ENCODE assay signal across 13 cellular contexts in the genomic region with DNA sequence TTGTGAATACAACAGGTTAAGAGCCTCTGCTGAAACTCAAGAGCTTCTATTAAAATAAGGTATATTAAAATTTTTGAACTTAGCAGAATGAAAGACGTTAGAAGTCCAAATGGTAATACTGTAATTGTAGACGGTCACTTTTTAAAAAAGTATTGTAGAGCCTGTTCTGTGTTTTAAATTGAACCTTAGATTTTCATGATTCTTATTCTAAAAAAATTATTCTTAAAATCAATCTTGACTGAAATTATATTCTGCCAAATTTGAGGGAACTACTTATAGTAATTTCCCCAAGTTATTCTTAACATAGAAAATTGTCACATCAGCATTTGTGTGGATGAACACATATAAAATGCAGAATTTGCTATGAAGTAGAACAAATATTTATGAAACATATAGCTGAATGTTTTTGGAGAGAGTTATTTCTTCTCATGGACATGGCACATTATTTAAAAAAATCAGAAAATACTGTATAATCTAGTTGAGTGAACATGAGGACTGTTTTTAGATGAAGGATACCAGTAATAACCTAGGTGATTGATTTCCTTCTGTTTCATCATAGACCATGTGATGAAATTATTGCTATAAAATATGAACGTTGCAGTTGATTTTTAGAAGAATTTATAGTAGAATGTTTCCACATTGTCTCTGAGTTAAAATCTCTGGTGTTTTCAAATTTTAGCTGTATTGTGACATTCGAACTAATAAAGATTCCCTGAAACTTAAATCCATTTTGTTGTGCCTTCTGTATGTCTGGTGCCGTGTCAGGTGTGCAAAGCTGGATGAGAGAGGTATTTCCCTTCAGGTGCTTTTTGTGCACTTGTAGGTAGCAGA. TPM values are rescaled to one million over a fixed set of nuclear protein-coding genes. Genes with fewer than 3 reads are reported as not detected.
DNase-seq lines count a peak whose midpoint lies in the region; ATAC-seq and TF ChIP-seq lines count a peak whose summit lies in the region.
"Had no signal": no experiment of that assay in that cellular context is flagged by ENCODE, and none has a peak within 500 bp of the region (broad histone marks: within the 10 kb centered on the region; RNA-seq: fewer than 3 reads in every experiment).

No MANE protein-coding gene starts in this region.

- CTCF ChIA-PET in activated naive CD4-positive, alpha-beta T cell treated with anti-CD3 and anti-CD28 coated beads, Interleukin-2, amount 10 ng/mL, durations not matched to agents 7 days and 5 days (lab: Charles Lee): interaction anchor here (1.0 to 1.4 kb wide), 3 partner anchors 15 to 168 kb away, joined by 3 to 5 read pairs (median 3); no protein-coding TSS in a partner anchor
- CTCF ChIA-PET in PC-3 (lab: Charles Lee): no interaction called here

- H3K9ac ChIP-seq in PC-3 (ENCODE audit: low read length) (no peak overlapping the region), endocrine pancreas (ENCODE audit: control insufficient read depth, insufficient read depth, low read length) (no peak overlapping the region)

- intact Hi-C loops in PC-3 (cut with micrococcal nuclease): no loop called here
- intact Hi-C loops in posterior cingulate gyrus (cut with DNase I): no loop called here

- H3K27me3 Mint-ChIP-seq in activated naive CD4-positive, alpha-beta T cell treated with anti-CD3 and anti-CD28 coated beads, Interleukin-2, amount 50 U/mL, for 24 hours: no peaks in the 10 kb centered on the region
- peaks cover 3% of the 10 kb centered on the region for H3K27me3 Mint-ChIP-seq in activated naive CD4-positive, alpha-beta T cell treated with anti-CD3 and anti-CD28 coated beads, Interleukin-2, amount 10 ng/mL, durations not matched to agents 7 days and 5 days

- H3K4me2 ChIP-seq in PC-3 (ENCODE audit: low read length): peak overlapping the region; percentile 84

- no peaks in the 10 kb centered on the region for H3K9me2 ChIP-seq in PC-3 (replicated peaks; ENCODE audit: low read length)

- H2AFZ ChIP-seq in PC-3 (ENCODE audit: low read length): no peak overlapping the region

- ATAC-seq in PC-3: no peak
- ATAC-seq in stimulated activated effector memory CD8-positive, alpha-beta T cell treated with anti-CD3 and anti-CD28 coated beads, Interleukin-12 subunit alpha, Interleukin-12 subunit beta, amount 100 ng/mL, for 72 hours: no peak

- H3K27ac ChIP-seq in PC-3 (ENCODE audit: low read length): no peak overlapping the region
- H3K27ac ChIP-seq: uterus had no signal

- no peak for DNase-seq in activated naive CD4-positive, alpha-beta T cell treated with anti-CD3 and anti-CD28 coated beads, Interleukin-2, amount 10 ng/mL, durations not matched to agents 7 days and 5 days
- DNase-seq in PC-3: no peak
- DNase-seq in stimulated activated effector memory CD8-positive, alpha-beta T cell treated with anti-CD3 and anti-CD28 coated beads, Interleukin-12 subunit alpha, Interleukin-12 subunit beta, amount 100 ng/mL, for 72 hours (ENCODE audit: low spot score in 2 of 2): no peak
- no peak for DNase-seq in posterior cingulate gyrus
- no peak for DNase-seq in globus pallidus (ENCODE audit: low spot score)
- no peak for DNase-seq in cerebellum (ENCODE audit: low spot score)
- DNase-seq: anterior cingulate cortex; NCI-H510A; SHP77 treated with DMSO at 0.1 percent for 48 hours; stimulated activated CD4-positive, alpha-beta T cell treated with anti-CD3 and anti-CD28 coated beads, Interleukin-4, amount 100 ng/mL, for 1 hour; uterus had no signal

- no peaks in the 10 kb centered on the region; the same call in 1 of the 2 replicates for H4K20me1 ChIP-seq in PC-3 (ENCODE audit: low read length)

- peak overlapping the region; percentile 51 for H3K4me3 Mint-ChIP-seq in activated naive CD4-positive, alpha-beta T cell treated with anti-CD3 and anti-CD28 coated beads, Interleukin-2, amount 50 U/mL, for 24 hours
- no peak overlapping the region for H3K4me3 Mint-ChIP-seq in activated naive CD4-positive, alpha-beta T cell treated with anti-CD3 and anti-CD28 coated beads, Interleukin-2, amount 10 ng/mL, durations not matched to agents 7 days and 5 days
- H3K4me3 Mint-ChIP-seq in stimulated activated effector memory CD8-positive, alpha-beta T cell treated with anti-CD3 and anti-CD28 coated beads, Interleukin-12 subunit alpha, Interleukin-12 subunit beta, amount 100 ng/mL, for 72 hours: peak overlapping the region; percentile 95

- H3K4me1 ChIP-seq in PC-3 (ENCODE audit: insufficient read depth, low read length) (peaks cover 18% of the 10 kb centered on the region), endocrine pancreas (ENCODE audit: control insufficient read depth, insufficient read depth, low read length) (peaks cover 24% of the 10 kb centered on the region)

- peaks cover 75% of the 10 kb centered on the region for H3K79me2 ChIP-seq in PC-3 (ENCODE audit: low read length)

- H3K27ac Mint-ChIP-seq in activated naive CD4-positive, alpha-beta T cell treated with anti-CD3 and anti-CD28 coated beads, Interleukin-2, amount 50 U/mL, for 24 hours: no peak overlapping the region
- no peak overlapping the region for H3K27ac Mint-ChIP-seq in activated naive CD4-positive, alpha-beta T cell treated with anti-CD3 and anti-CD28 coated beads, Interleukin-2, amount 10 ng/mL, durations not matched to agents 7 days and 5 days
- no peak overlapping the region for H3K27ac Mint-ChIP-seq in stimulated activated effector memory CD8-positive, alpha-beta T cell treated with anti-CD3 and anti-CD28 coated beads, Interleukin-12 subunit alpha, Interleukin-12 subunit beta, amount 100 ng/mL, for 72 hours

- H3F3A ChIP-seq in PC-3 (ENCODE audit: low read length, unreplicated experiment): no peaks in the 10 kb centered on the region

- POLR2A ChIA-PET in PC-3 (lab: Charles Lee; ENCODE audit: unreplicated experiment): no interaction called here

- 0 out of 2 replicates have a peak overlapping the region, but pooled peaks have one; percentile 77 for H3K4me3 ChIP-seq in PC-3 (ENCODE audit: low read length)
- H3K4me3 ChIP-seq in endocrine pancreas (ENCODE audit: control insufficient read depth, insufficient read depth, low read length): peak overlapping the region; percentile 91
- H3K4me3 ChIP-seq: uterus had no signal

- TF ChIP-seq CTCF in PC-3 (conservative IDR thresholded peaks at IDR 0.05; ENCODE audit: low read depth, low read length): no peak

- H3K36me3 ChIP-seq in PC-3 (ENCODE audit: low read depth, low read length) (no peaks in the 10 kb centered on the region), endocrine pancreas (ENCODE audit: control insufficient read depth, insufficient read depth, low read length) (no peaks in the 10 kb centered on the region)
- H3K36me3 ChIP-seq: uterus had no signal

- BruUV-seq in PC-3 (replicated peaks; lab: Mats Ljungman, UMichigan): no TSS peak

- H3K9me3 ChIP-seq in PC-3 (ENCODE audit: low read length) (no peaks in the 10 kb centered on the region), endocrine pancreas (ENCODE audit: control insufficient read depth, low read length) (no peaks in the 10 kb centered on the region)
- H3K9me3 ChIP-seq: uterus had no signal

- H3K9me3 Mint-ChIP-seq in activated naive CD4-positive, alpha-beta T cell treated with anti-CD3 and anti-CD28 coated beads, Interleukin-2, amount 50 U/mL, for 24 hours: no peaks in the 10 kb centered on the region
- no peaks in the 10 kb centered on the region for H3K9me3 Mint-ChIP-seq in activated naive CD4-positive, alpha-beta T cell treated with anti-CD3 and anti-CD28 coated beads, Interleukin-2, amount 10 ng/mL, durations not matched to agents 7 days and 5 days
- H3K9me3 Mint-ChIP-seq in stimulated activated effector memory CD8-positive, alpha-beta T cell treated with anti-CD3 and anti-CD28 coated beads, Interleukin-12 subunit alpha, Interleukin-12 subunit beta, amount 100 ng/mL, for 72 hours: no peaks in the 10 kb centered on the region

- H3K36me3 Mint-ChIP-seq in activated naive CD4-positive, alpha-beta T cell treated with anti-CD3 and anti-CD28 coated beads, Interleukin-2, amount 50 U/mL, for 24 hours: no peaks in the 10 kb centered on the region
- H3K36me3 Mint-ChIP-seq in activated naive CD4-positive, alpha-beta T cell treated with anti-CD3 and anti-CD28 coated beads, Interleukin-2, amount 10 ng/mL, durations not matched to agents 7 days and 5 days: peaks cover 3% of the 10 kb centered on the region
- H3K36me3 Mint-ChIP-seq in stimulated activated effector memory CD8-positive, alpha-beta T cell treated with anti-CD3 and anti-CD28 coated beads, Interleukin-12 subunit alpha, Interleukin-12 subunit beta, amount 100 ng/mL, for 72 hours: peaks cover 6% of the 10 kb centered on the region

- peaks cover 67% of the 10 kb centered on the region for H3K4me1 Mint-ChIP-seq in activated naive CD4-positive, alpha-beta T cell treated with anti-CD3 and anti-CD28 coated beads, Interleukin-2, amount 50 U/mL, for 24 hours
- H3K4me1 Mint-ChIP-seq in activated naive CD4-positive, alpha-beta T cell treated with anti-CD3 and anti-CD28 coated beads, Interleukin-2, amount 10 ng/mL, durations not matched to agents 7 days and 5 days: peaks cover 52% of the 10 kb centered on the region
- peaks cover 68% of the 10 kb centered on the region for H3K4me1 Mint-ChIP-seq in stimulated activated effector memory CD8-positive, alpha-beta T cell treated with anti-CD3 and anti-CD28 coated beads, Interleukin-12 subunit alpha, Interleukin-12 subunit beta, amount 100 ng/mL, for 72 hours

- H3K27me3 ChIP-seq in PC-3 (ENCODE audit: low read length) (no peaks in the 10 kb centered on the region), endocrine pancreas (ENCODE audit: control insufficient read depth, insufficient read depth, low read length) (no peaks in the 10 kb centered on the region)
- H3K27me3 ChIP-seq: uterus had no signal

RNA-seq across cellular contexts. Expression of a gene that starts 2.8 kb away (rescaled TPM):
- 17.7 and 30.8 TPM in 2 replicates for total RNA-seq in PC-3 (2014; rRNA removed)
- total RNA-seq in cerebellum: 42.2 TPM
